In genomic region chr5:64506567-64507321, GRCh38 we compare ENCODE assay signal across 10 cellular contexts. TPM values are rescaled to one million over a fixed set of nuclear protein-coding genes. Genes with fewer than 3 reads are reported as not detected.
DNase-seq lines count a peak whose midpoint lies in the region; ATAC-seq and TF ChIP-seq lines count a peak whose summit lies in the region.
"Had no signal": no experiment of that assay in that cellular context is flagged by ENCODE, and none has a peak within 500 bp of the region (broad histone marks: within the 10 kb centered on the region; RNA-seq: fewer than 3 reads in every experiment).

No MANE protein-coding gene starts in this region.

- H3K4me1 Mint-ChIP-seq in activated T-cell treated with anti-CD3 and anti-CD28 coated beads, Interleukin-2, amount 50 U/mL, for 24 hours (ENCODE audit: low read depth), result peaks cover 5% of the 10 kb centered on the region
- H3K4me1 Mint-ChIP-seq in activated T-cell treated with anti-CD3 and anti-CD28 coated beads, Interleukin-2, amount 50 U/mL, for 72 hours (ENCODE audit: low read depth), result peaks cover 6% of the 10 kb centered on the region
- H3K4me1 Mint-ChIP-seq in nephron, result peaks cover 18% of the 10 kb centered on the region
- H3K4me1 Mint-ChIP-seq: central memory CD8-positive, alpha-beta T cell had no signal

- H3K4me1 ChIP-seq in esophagus (ENCODE audit: control insufficient read depth in 2 of 2, insufficient read depth in 2 of 2, low read length in 1 of 2) (peaks cover 3 to 10% of the 10 kb centered on the region in 2 donors), uterus (peaks cover 0 to 4% of the 10 kb centered on the region in 2 donors)
- H3K4me1 ChIP-seq: BLaER1 had no signal

- peak overlapping the region; percentile 3 for H3K4me3 Mint-ChIP-seq in activated T-cell treated with anti-CD3 and anti-CD28 coated beads, Interleukin-2, amount 50 U/mL, for 24 hours
- no peak overlapping the region for H3K4me3 Mint-ChIP-seq in activated T-cell treated with anti-CD3 and anti-CD28 coated beads, Interleukin-2, amount 50 U/mL, for 72 hours
- peak overlapping the region; percentile 82 to 90 (median 85) for H3K4me3 Mint-ChIP-seq in nephron
- H3K4me3 Mint-ChIP-seq: central memory CD8-positive, alpha-beta T cell had no signal

- H3K27me3 Mint-ChIP-seq in activated T-cell treated with anti-CD3 and anti-CD28 coated beads, Interleukin-2, amount 50 U/mL, for 24 hours, result peaks cover 49% of the 10 kb centered on the region
- H3K27me3 Mint-ChIP-seq in activated T-cell treated with anti-CD3 and anti-CD28 coated beads, Interleukin-2, amount 50 U/mL, for 72 hours (ENCODE audit: low read depth), result peaks cover 48% of the 10 kb centered on the region
- peaks cover 67% of the 10 kb centered on the region for H3K27me3 Mint-ChIP-seq in nephron (ENCODE audit: low read depth)

- H3K4me3 ChIP-seq in esophagus (ENCODE audit: low read depth in 1 of 2, low read length in 2 of 2) (peak overlapping the region; percentile 49 to 56), uterus (peak overlapping the region; percentile 37 to 40)
- H3K4me3 ChIP-seq: BLaER1 had no signal

- H3K36me3 ChIP-seq in esophagus (ENCODE audit: control insufficient read depth in 2 of 2, insufficient read depth in 2 of 2, low read length in 1 of 2) (no peaks in the 10 kb centered on the region), uterus (no peaks in the 10 kb centered on the region)
- H3K36me3 ChIP-seq: BLaER1 had no signal

- H3K27ac Mint-ChIP-seq in activated T-cell treated with anti-CD3 and anti-CD28 coated beads, Interleukin-2, amount 50 U/mL, for 24 hours, result no peak overlapping the region
- no peak overlapping the region for H3K27ac Mint-ChIP-seq in activated T-cell treated with anti-CD3 and anti-CD28 coated beads, Interleukin-2, amount 50 U/mL, for 72 hours
- H3K27ac Mint-ChIP-seq in nephron, result peak overlapping the region; percentile 39 to 51 (median 49)

- no peak for DNase-seq in activated T-cell treated with anti-CD3 and anti-CD28 coated beads, Interleukin-2, amount 50 U/mL, for 24 hours
- DNase-seq in activated T-cell treated with anti-CD3 and anti-CD28 coated beads, Interleukin-2, amount 50 U/mL, for 72 hours, result no peak
- DNase-seq in uterus (no peak), NCI-H187 (lab: John Stamatoyannopoulos, UW) (no peak)

- intact Hi-C loops in uterus (cut with DNase I; ENCODE audit: low total_unique reads), result no loop called here

- H3K9me3 ChIP-seq in esophagus (ENCODE audit: control insufficient read depth in 2 of 2, insufficient read depth in 1 of 2, low read depth in 1 of 2, low read length in 1 of 2), result no peaks in the 10 kb centered on the region
- H3K9me3 ChIP-seq in uterus, result no peaks in the 10 kb centered on the region

- no peak overlapping the region for H3K27ac ChIP-seq in esophagus (ENCODE audit: low read depth in 2 of 2, low read length in 1 of 2)
- no peak overlapping the region for H3K27ac ChIP-seq in uterus
- H3K27ac ChIP-seq: BLaER1 had no signal

- no peak for ATAC-seq in activated T-cell treated with anti-CD3 and anti-CD28 coated beads, Interleukin-2, amount 50 U/mL, for 72 hours (replicated peaks in 1 of 2)
- ATAC-seq in GM18870 (IDR thresholded peaks at IDR 0.05; ENCODE audit: unreplicated experiment) (no peak), HG03097 (IDR thresholded peaks at IDR 0.05; ENCODE audit: low FRiP score, unreplicated experiment) (no peak)

- TF ChIP-seq CTCF in nephron (IDR thresholded peaks at IDR 0.05; ENCODE audit: unreplicated experiment in 3 of 3) (peak in 1 of 3 experiments; percentile 17), uterus (IDR thresholded peaks at IDR 0.05) (peak in 1 of 4 experiments; percentile 22)

- H3K27me3 ChIP-seq in esophagus (ENCODE audit: control insufficient read depth in 1 of 2, insufficient read depth in 2 of 2, low read length in 2 of 2) (peaks cover 0 to 4% of the 10 kb centered on the region in 2 donors), uterus (no peaks in the 10 kb centered on the region)
- H3K27me3 ChIP-seq: BLaER1 had no signal

- 5% methylated on average over 43 of the region's 43 CpGs for WGBS in esophagus, 2 donors

- TF ChIP-seq POLR2A in uterus (IDR thresholded peaks at IDR 0.05), result no peak

- H3K36me3 Mint-ChIP-seq in activated T-cell treated with anti-CD3 and anti-CD28 coated beads, Interleukin-2, amount 50 U/mL, for 24 hours (ENCODE audit: low read depth), result no peaks in the 10 kb centered on the region
- H3K36me3 Mint-ChIP-seq in activated T-cell treated with anti-CD3 and anti-CD28 coated beads, Interleukin-2, amount 50 U/mL, for 72 hours (ENCODE audit: insufficient read depth in 2 of 2), result no peaks in the 10 kb centered on the region
- H3K36me3 Mint-ChIP-seq in nephron (ENCODE audit: low read depth), result no peaks in the 10 kb centered on the region

- H3K9me3 Mint-ChIP-seq in activated T-cell treated with anti-CD3 and anti-CD28 coated beads, Interleukin-2, amount 50 U/mL, for 24 hours, result no peaks in the 10 kb centered on the region
- H3K9me3 Mint-ChIP-seq in activated T-cell treated with anti-CD3 and anti-CD28 coated beads, Interleukin-2, amount 50 U/mL, for 72 hours, result peaks cover 0 to 1% of the 10 kb centered on the region in 2 donors
- H3K9me3 Mint-ChIP-seq in nephron, result no peaks in the 10 kb centered on the region

RNA-seq across cellular contexts. Expression of gene RGS7BP, which starts 0.9 kb away (rescaled TPM):
- total RNA-seq in activated T-cell treated with anti-CD3 and anti-CD28 coated beads, Interleukin-2, amount 50 U/mL, for 72 hours, result not detected
- polyA plus RNA-seq in esophagus, result under 1 TPM; 0.02 to 0.12 TPM
- total RNA-seq in uterus, result 10 to 100 TPM in 2 of 4 donors, 1 to 10 TPM in 2; 2.3 to 19.4 (median 7.2) TPM

Comparison
In these comparisons a context has a peak if more than half of its experiments do, and no peak if none do; other contexts are left out.
1. H3K4me3 Mint-ChIP-seq: peak in activated T-cell treated with anti-CD3 and anti-CD28 coated beads, Interleukin-2, amount 50 U/mL, for 24 hours (single experiment) and nephron (3 of 3); none in activated T-cell treated with anti-CD3 and anti-CD28 coated beads, Interleukin-2, amount 50 U/mL, for 72 hours (0 of 2).
2. H3K27ac Mint-ChIP-seq: peak in nephron (3 of 3); none in activated T-cell treated with anti-CD3 and anti-CD28 coated beads, Interleukin-2, amount 50 U/mL, for 24 hours (single experiment) and activated T-cell treated with anti-CD3 and anti-CD28 coated beads, Interleukin-2, amount 50 U/mL, for 72 hours (single experiment).